ENCODE assay signal across 8 cellular contexts in genomic region chr20:17431621-17432364, GRCh38.
DNase-seq lines count a peak whose midpoint lies in the region; ATAC-seq and TF ChIP-seq lines count a peak whose summit lies in the region.

No MANE protein-coding gene starts in this region.

- H3K4me3 Mint-ChIP-seq in activated B cell treated with CpG ODN at 0.5 μM for 24 hours: no peak overlapping the region

- no peak overlapping the region for H3K4me3 ChIP-seq in lung

- intact Hi-C loops in activated B cell treated with CpG ODN at 0.5 μM for 24 hours (cut with micrococcal nuclease): loop anchor here (1.0 to 5.0 kb wide), 2 partner anchors 629 to 914 kb away; no protein-coding TSS in a partner anchor

- H3K9me3 ChIP-seq in lung (ENCODE audit: control insufficient read depth in 2 of 2, insufficient read depth in 1 of 2, low read length in 1 of 2): no peaks in the 10 kb centered on the region

- POLR2A ChIA-PET in activated B cell treated with CpG ODN at 0.5 μM for 24 hours (lab: Charles Lee): no interaction called here

- no peaks in the 10 kb centered on the region for H3K9me3 Mint-ChIP-seq in activated B cell treated with CpG ODN at 0.5 μM for 24 hours

- ATAC-seq in GM19395 (IDR thresholded peaks at IDR 0.05; ENCODE audit: unreplicated experiment) (peak; percentile 67), activated B cell treated with CpG ODN at 0.5 μM for 24 hours (ENCODE audit: low read depth) (no peak), lung (ENCODE audit: insufficient read depth, low FRiP score) (no peak), GM19023 (IDR thresholded peaks at IDR 0.05; ENCODE audit: unreplicated experiment) (no peak)

- DNase-seq in AG08396 (ENCODE audit: low spot score) (peak; percentile 66), NCI-H2029 (lab: John Stamatoyannopoulos, UW) (peak; percentile 6), activated B cell treated with CpG ODN at 0.5 μM for 24 hours (peak; percentile 24), dedifferentiated amniotic fluid mesenchymal stem cell (ENCODE audit: extremely low spot score) (peak; percentile 66), lung (ENCODE audit: low spot score) (peak; percentile 43)
- DNase-seq in stimulated activated CD8-positive, alpha-beta memory T cell treated with anti-CD3 and anti-CD28 coated beads, Interleukin-4, amount 100 ng/mL, for 24 hours (ENCODE audit: low read depth): peak; percentile 23

- H3K4me1 Mint-ChIP-seq in activated B cell treated with CpG ODN at 0.5 μM for 24 hours: no peaks in the 10 kb centered on the region

- H3K27ac Mint-ChIP-seq in activated B cell treated with CpG ODN at 0.5 μM for 24 hours: no peak overlapping the region

- TF ChIP-seq CTCF in activated B cell treated with CpG ODN at 0.5 μM for 24 hours (IDR thresholded peaks at IDR 0.05): peak; percentile 89
- TF ChIP-seq CTCF in lung (IDR thresholded peaks at IDR 0.05; ENCODE audit: control extremely low read depth, extremely low read depth): peak; percentile 51

- CTCF ChIA-PET in activated B cell treated with CpG ODN at 0.5 μM for 24 hours (lab: Charles Lee): interaction anchor here (0.6 to 4.5 kb wide), 7 partner anchors 9 to 629 kb away, joined by 3 to 48 read pairs (median 4); no protein-coding TSS in a partner anchor

- 31 to 35% methylated on average over 17 of the region's 17 CpGs for WGBS in lung, 2 donors

- H3K36me3 Mint-ChIP-seq in activated B cell treated with CpG ODN at 0.5 μM for 24 hours (ENCODE audit: low read depth): no peaks in the 10 kb centered on the region

- H3K27ac ChIP-seq in lung (ENCODE audit: low read depth in 1 of 2, low read length in 1 of 2): no peak overlapping the region

- H3K4me1 ChIP-seq in lung (ENCODE audit: control insufficient read depth in 2 of 2, insufficient read depth in 2 of 2, low read length in 2 of 2): no peaks in the 10 kb centered on the region

- peaks cover 14% of the 10 kb centered on the region for H3K27me3 Mint-ChIP-seq in activated B cell treated with CpG ODN at 0.5 μM for 24 hours

- peaks cover 3% of the 10 kb centered on the region for H3K27me3 ChIP-seq in lung (ENCODE audit: control insufficient read depth, insufficient read depth)

- H3K36me3 ChIP-seq in lung (ENCODE audit: control insufficient read depth in 2 of 2, insufficient read depth in 2 of 2, low read length in 2 of 2): no peaks in the 10 kb centered on the region

Comparison
In these comparisons a context has a peak if more than half of its experiments do, and no peak if none do; other contexts are left out.
1. DNase-seq: peak in every context shown above with its lines; median percentile 66 in AG08396; 66 in dedifferentiated amniotic fluid mesenchymal stem cell; 43 in lung; 24 in activated B cell treated with CpG ODN at 0.5 μM for 24 hours; 23 in stimulated activated CD8-positive, alpha-beta memory T cell treated with anti-CD3 and anti-CD28 coated beads, Interleukin-4, amount 100 ng/mL, for 24 hours; 6 in NCI-H2029.